In the genomic region with DNA sequence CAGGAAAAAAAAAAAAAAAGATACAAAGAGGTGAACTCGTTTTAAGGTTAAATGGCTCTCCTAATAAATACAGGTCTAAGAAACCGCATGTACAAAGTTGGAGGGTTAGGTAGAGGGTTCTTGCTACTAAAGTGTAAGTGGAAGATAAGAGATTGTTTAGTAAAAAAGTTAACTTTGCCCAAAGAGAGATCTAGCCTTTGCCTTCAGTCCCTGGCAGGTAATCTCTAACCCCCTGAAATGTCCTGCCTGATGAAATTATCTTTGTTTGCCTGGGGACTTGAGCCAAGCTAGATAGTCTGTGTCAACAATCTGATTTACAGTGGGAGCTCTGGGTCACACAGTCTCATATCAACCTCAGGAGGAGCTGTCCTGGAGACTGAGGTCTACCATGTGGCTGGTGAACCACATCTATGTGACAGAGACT, we compare ENCODE assay signal across 30 cellular contexts. TPM values are rescaled to one million over a fixed set of nuclear protein-coding genes. Genes with fewer than 3 reads are reported as not detected.
A peak's percentile ranks its signal among the peaks of the same experiment; 100 is the strongest.
DNase-seq lines count a peak whose midpoint lies in the region; TF ChIP-seq lines count a peak whose summit lies in the region.
"Had no signal": no experiment of that assay in that cellular context is flagged by ENCODE, and none has a peak within 500 bp of the region (broad histone marks: within the 10 kb centered on the region; RNA-seq: fewer than 3 reads in every experiment).

No MANE protein-coding gene starts in this region.

- no peaks in the 10 kb centered on the region for H3K27me3 Mint-ChIP-seq in activated naive CD4-positive, alpha-beta T cell treated with anti-CD3 and anti-CD28 coated beads, Interleukin-2, amount 50 U/mL, for 24 hours
- H3K27me3 Mint-ChIP-seq in type B pancreatic cell, result no peaks in the 10 kb centered on the region
- H3K27me3 Mint-ChIP-seq: CD4-positive, alpha-beta memory T cell had no signal

- peaks cover 7% of the 10 kb centered on the region for H3K4me1 Mint-ChIP-seq in activated naive CD4-positive, alpha-beta T cell treated with anti-CD3 and anti-CD28 coated beads, Interleukin-2, amount 50 U/mL, for 24 hours
- peaks cover 4% of the 10 kb centered on the region for H3K4me1 Mint-ChIP-seq in type B pancreatic cell (ENCODE audit: unreplicated experiment)

- no peaks in the 10 kb centered on the region for H3K27me3 ChIP-seq in liver (ENCODE audit: control insufficient read depth in 4 of 4, insufficient read depth in 4 of 4, low read length in 3 of 4)
- no peaks in the 10 kb centered on the region for H3K27me3 ChIP-seq in SJCRH30
- H3K27me3 ChIP-seq: brain microvascular endothelial cell, gastroesophageal sphincter, ovary, upper lobe of right lung had no signal

- peak; percentile 16 to 30 for TF ChIP-seq RAD21 in liver (IDR thresholded peaks at IDR 0.05)

- no peak; the same call in 1 of the 2 replicates for TF ChIP-seq CTCF in VCaP (conservative IDR thresholded peaks at IDR 0.05)
- no peak for TF ChIP-seq CTCF in liver (IDR thresholded peaks at IDR 0.05; ENCODE audit: low read depth, low read length, missing input control)
- TF ChIP-seq CTCF in type B pancreatic cell (conservative IDR thresholded peaks at IDR 0.05), result no peak

- peaks cover 0 to 6% (median under 1%) of the 10 kb centered on the region in 4 donors for H3K36me3 ChIP-seq in liver (ENCODE audit: control insufficient read depth in 4 of 4, insufficient read depth in 3 of 4, low read depth in 1 of 4, low read length in 3 of 4)
- peaks cover 46% of the 10 kb centered on the region for H3K36me3 ChIP-seq in SJCRH30
- H3K36me3 ChIP-seq: ovary had no signal

- no peak overlapping the region for H3K4me3 Mint-ChIP-seq in activated naive CD4-positive, alpha-beta T cell treated with anti-CD3 and anti-CD28 coated beads, Interleukin-2, amount 50 U/mL, for 24 hours
- no peak overlapping the region for H3K4me3 Mint-ChIP-seq in type B pancreatic cell
- H3K4me3 Mint-ChIP-seq: activated naive CD4-positive, alpha-beta T cell treated with anti-CD3 and anti-CD28 coated beads for 36 hours; CD4-positive, alpha-beta memory T cell; GM23338; neural crest cell had no signal

- no peak overlapping the region for H3K9ac ChIP-seq in liver (ENCODE audit: low read depth in 1 of 2, low read length in 2 of 2)

- no peak overlapping the region for H3K4me3 ChIP-seq in liver (ENCODE audit: low read depth in 1 of 3, low read length in 3 of 3)
- no peak overlapping the region for H3K4me3 ChIP-seq in SJCRH30
- H3K4me3 ChIP-seq: A549, gastroesophageal sphincter, GM23338, mucosa of descending colon, ovary, skin epidermis, upper lobe of right lung had no signal

- peaks cover 31% of the 10 kb centered on the region for H3K36me3 Mint-ChIP-seq in activated naive CD4-positive, alpha-beta T cell treated with anti-CD3 and anti-CD28 coated beads, Interleukin-2, amount 50 U/mL, for 24 hours
- H3K36me3 Mint-ChIP-seq in type B pancreatic cell, result peaks cover 35% of the 10 kb centered on the region

- H3K9me3 Mint-ChIP-seq in activated naive CD4-positive, alpha-beta T cell treated with anti-CD3 and anti-CD28 coated beads, Interleukin-2, amount 50 U/mL, for 24 hours, result no peaks in the 10 kb centered on the region
- no peaks in the 10 kb centered on the region for H3K9me3 Mint-ChIP-seq in type B pancreatic cell
- H3K9me3 Mint-ChIP-seq: activated naive CD4-positive, alpha-beta T cell treated with anti-CD3 and anti-CD28 coated beads for 36 hours; GM23338 had no signal

- H3K27ac ChIP-seq in VCaP (peak overlapping the region; percentile 83), liver (ENCODE audit: low read depth in 1 of 2, low read length in 2 of 2) (peak overlapping the region in 1 of 2 donors; percentile 8), SJCRH30 (no peak overlapping the region)
- H3K27ac ChIP-seq: A549, brain microvascular endothelial cell, gastroesophageal sphincter, ovary, skin epidermis, upper lobe of right lung, WERI-Rb-1 had no signal

- peaks cover 9 to 43% (median 40%) of the 10 kb centered on the region in 4 donors for H3K4me1 ChIP-seq in liver (ENCODE audit: control insufficient read depth in 4 of 4, insufficient read depth in 4 of 4, low read length in 3 of 4)
- 0 out of 2 replicates have a peak, but pooled peaks cover 3% of the 10 kb centered on the region for H3K4me1 ChIP-seq in SJCRH30
- H3K4me1 ChIP-seq: A549, gastroesophageal sphincter had no signal

- H3K9me3 ChIP-seq in liver (ENCODE audit: control insufficient read depth in 4 of 4, low read length in 3 of 4) (no peaks in the 10 kb centered on the region), SJCRH30 (replicated peaks) (no peaks in the 10 kb centered on the region)
- H3K9me3 ChIP-seq: gastroesophageal sphincter, mucosa of descending colon, ovary, upper lobe of right lung had no signal

- H3K27ac Mint-ChIP-seq in activated naive CD4-positive, alpha-beta T cell treated with anti-CD3 and anti-CD28 coated beads, Interleukin-2, amount 50 U/mL, for 24 hours, result peak overlapping the region; percentile 30
- peak overlapping the region; percentile 24 for H3K27ac Mint-ChIP-seq in type B pancreatic cell
- H3K27ac Mint-ChIP-seq: activated naive CD4-positive, alpha-beta T cell treated with anti-CD3 and anti-CD28 coated beads for 36 hours; GM23338 had no signal

- no peak for DNase-seq in activated naive CD4-positive, alpha-beta T cell treated with anti-CD3 and anti-CD28 coated beads, Interleukin-2, amount 50 U/mL, for 16 hours
- no peak for DNase-seq in type B pancreatic cell (ENCODE audit: extremely low spot score, unreplicated experiment)
- no peak for DNase-seq in SJCRH30
- DNase-seq in activated effector memory CD4-positive, alpha-beta T cell treated with Interleukin-2 at 50 U/mL for 16 hours, result no peak
- DNase-seq in NCI-H345 treated with DMSO at 0.1 percent for 48 hours (lab: John Stamatoyannopoulos, UW; ENCODE audit: unreplicated experiment), result no peak
- DNase-seq: activated CD4-positive, alpha-beta T cell treated with anti-CD3 and anti-CD28 coated beads, Interleukin-2, amount 50 U/mL, for 1 hour; activated naive CD4-positive, alpha-beta T cell treated with anti-CD3 and anti-CD28 coated beads for 36 hours; amygdala; brain microvascular endothelial cell; CD4-positive, alpha-beta memory T cell; kidney glomerular epithelial cell; mucosa of descending colon; NCI-H146; NCI-H345; NCI-H774; ovary; retina; SIG-M5; stimulated activated naive CD4-positive, alpha-beta T cell; SW 1271; upper lobe of right lung; WERI-Rb-1 had no signal

- 30% methylated on average over 2 of the region's 2 CpGs for WGBS in liver

TF ChIP-seq in liver, 16 proteins besides CTCF, POLR2A, EP300 and RAD21 (continues in another document):
- TF ChIP-seq NR2F2 (IDR thresholded peaks at IDR 0.05) (no peak), TAF1 (conservative IDR thresholded peaks at IDR 0.05) (no peak), GABPA (IDR thresholded peaks at IDR 0.05 in 1 of 2, conservative IDR thresholded peaks at IDR 0.05 in 1 of 2) (no peak), SP1 (IDR thresholded peaks at IDR 0.05) (peak; percentile 31), RXRA (IDR thresholded peaks at IDR 0.05) (peak; percentile 66 to 69), FOXA1 (IDR thresholded peaks at IDR 0.05) (no peak), EGR1 (IDR thresholded peaks at IDR 0.05; ENCODE audit: low read depth in 2 of 2) (no peak), HNF4G (IDR thresholded peaks at IDR 0.05) (no peak), HNF4A (conservative IDR thresholded peaks at IDR 0.05) (peak; percentile 71 to 78), JUND (IDR thresholded peaks at IDR 0.05) (peak; percentile 23 to 70)
- TF ChIP-seq, protein P1, sequence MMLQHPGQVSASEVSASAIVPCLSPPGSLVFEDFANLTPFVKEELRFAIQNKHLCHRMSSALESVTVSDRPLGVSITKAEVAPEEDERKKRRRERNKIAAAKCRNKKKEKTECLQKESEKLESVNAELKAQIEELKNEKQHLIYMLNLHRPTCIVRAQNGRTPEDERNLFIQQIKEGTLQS (IDR thresholded peaks at IDR 0.05), result peak; percentile 32
- TF ChIP-seq, protein P2, sequence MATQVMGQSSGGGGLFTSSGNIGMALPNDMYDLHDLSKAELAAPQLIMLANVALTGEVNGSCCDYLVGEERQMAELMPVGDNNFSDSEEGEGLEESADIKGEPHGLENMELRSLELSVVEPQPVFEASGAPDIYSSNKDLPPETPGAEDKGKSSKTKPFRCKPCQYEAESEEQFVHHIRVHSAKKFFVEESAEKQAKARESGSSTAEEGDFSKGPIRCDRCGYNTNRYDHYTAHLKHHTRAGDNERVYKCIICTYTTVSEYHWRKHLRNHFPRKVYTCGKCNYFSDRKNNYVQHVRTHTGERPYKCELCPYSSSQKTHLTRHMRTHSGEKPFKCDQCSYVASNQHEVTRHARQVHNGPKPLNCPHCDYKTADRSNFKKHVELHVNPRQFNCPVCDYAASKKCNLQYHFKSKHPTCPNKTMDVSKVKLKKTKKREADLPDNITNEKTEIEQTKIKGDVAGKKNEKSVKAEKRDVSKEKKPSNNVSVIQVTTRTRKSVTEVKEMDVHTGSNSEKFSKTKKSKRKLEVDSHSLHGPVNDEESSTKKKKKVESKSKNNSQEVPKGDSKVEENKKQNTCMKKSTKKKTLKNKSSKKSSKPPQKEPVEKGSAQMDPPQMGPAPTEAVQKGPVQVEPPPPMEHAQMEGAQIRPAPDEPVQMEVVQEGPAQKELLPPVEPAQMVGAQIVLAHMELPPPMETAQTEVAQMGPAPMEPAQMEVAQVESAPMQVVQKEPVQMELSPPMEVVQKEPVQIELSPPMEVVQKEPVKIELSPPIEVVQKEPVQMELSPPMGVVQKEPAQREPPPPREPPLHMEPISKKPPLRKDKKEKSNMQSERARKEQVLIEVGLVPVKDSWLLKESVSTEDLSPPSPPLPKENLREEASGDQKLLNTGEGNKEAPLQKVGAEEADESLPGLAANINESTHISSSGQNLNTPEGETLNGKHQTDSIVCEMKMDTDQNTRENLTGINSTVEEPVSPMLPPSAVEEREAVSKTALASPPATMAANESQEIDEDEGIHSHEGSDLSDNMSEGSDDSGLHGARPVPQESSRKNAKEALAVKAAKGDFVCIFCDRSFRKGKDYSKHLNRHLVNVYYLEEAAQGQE (IDR thresholded peaks at IDR 0.05), result peak; percentile 32

RNA-seq across cellular contexts. Expression of a gene that starts 57.6 kb away (rescaled TPM):
- total RNA-seq in liver (10 to 100 TPM; 21.1 to 30.5 TPM), type B pancreatic cell (ENCODE audit: low replicate concordance) (45.8 and 46.6 TPM in 2 replicates)
- 10 to 100 TPM in 1 of 2 donors, 1 to 10 TPM in 1; 4.5 to 12.1 TPM for polyA plus RNA-seq in liver
- total RNA-seq in SJCRH30 (2014; rRNA removed; shearing (Covaris generic)), result 33.6 and 37.7 TPM in 2 replicates
